In the genomic region with DNA sequence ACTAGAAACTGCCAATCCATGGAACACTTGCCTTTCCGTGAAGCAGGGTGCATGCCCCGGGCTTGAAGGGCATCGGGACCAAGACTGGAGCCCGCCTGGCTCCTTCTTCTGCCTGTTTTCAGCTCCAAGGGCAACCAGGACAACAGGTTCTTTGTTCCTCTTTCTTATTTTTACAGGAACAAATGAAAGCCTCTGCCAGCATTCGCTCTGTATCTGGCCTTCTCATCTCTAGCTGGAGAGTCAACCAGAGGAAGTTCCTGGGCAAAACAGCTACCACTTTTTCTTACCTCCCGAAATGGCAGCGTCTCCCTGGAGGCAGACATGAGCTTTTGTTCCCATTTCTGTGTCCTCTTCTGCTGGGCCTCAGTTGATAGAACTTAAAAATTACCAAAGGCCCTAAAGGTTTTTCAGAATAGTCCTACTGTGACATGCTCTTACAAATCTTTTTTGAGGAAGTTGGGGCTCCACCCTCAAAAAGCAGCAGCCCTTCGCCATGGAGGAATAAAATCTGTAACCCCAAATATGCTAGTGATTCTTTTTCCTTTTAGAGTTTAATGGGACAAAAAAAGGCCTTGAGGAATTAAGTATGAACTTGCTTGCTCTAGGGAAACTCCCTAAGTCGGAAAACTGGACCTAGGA, we compare ENCODE assay signal across 12 cellular contexts.
DNase-seq lines count a peak whose midpoint lies in the region; ATAC-seq and TF ChIP-seq lines count a peak whose summit lies in the region.
"Had no signal": no experiment of that assay in that cellular context is flagged by ENCODE, and none has a peak within 500 bp of the region (broad histone marks: within the 10 kb centered on the region; RNA-seq: fewer than 3 reads in every experiment).

No MANE protein-coding gene starts in this region.

- no peak overlapping the region for H4K5ac ChIP-seq in H9 (ENCODE audit: insufficient read length, low read depth, low read length)

- no peak overlapping the region for H2BK15ac ChIP-seq in H9 (ENCODE audit: low read depth, low read length)

- TF ChIP-seq POLR2A in uterus (IDR thresholded peaks at IDR 0.05) = no peak

- H3K4me3 ChIP-seq in esophagus (ENCODE audit: low read depth in 1 of 2, low read length in 2 of 2) (no peak overlapping the region), neutrophil (ENCODE audit: low read depth in 1 of 2, low read length in 1 of 2) (no peak overlapping the region), uterus (no peak overlapping the region)

- H2BK20ac ChIP-seq in H9 (ENCODE audit: low read depth, low read length, poor library complexity, severe bottlenecking) = no peak overlapping the region

- no peaks in the 10 kb centered on the region for H3K9me3 Mint-ChIP-seq in H9

- H4K20me1 ChIP-seq in H9 (ENCODE audit: control insufficient read depth, insufficient read depth, insufficient read length) = no peaks in the 10 kb centered on the region

- no peaks in the 10 kb centered on the region for H3K79me1 ChIP-seq in H9 (ENCODE audit: insufficient read depth, low read depth, low read length, poor library complexity, severe bottlenecking)

- H3K4me1 ChIP-seq in esophagus (ENCODE audit: control insufficient read depth in 2 of 2, insufficient read depth in 2 of 2, low read length in 1 of 2) = peaks cover 3 to 17% of the 10 kb centered on the region in 2 donors
- H3K4me1 ChIP-seq in neutrophil (ENCODE audit: control insufficient read depth in 1 of 2, insufficient read depth in 1 of 2, low read depth in 1 of 2, low read length in 1 of 2) = peaks cover 7 to 14% of the 10 kb centered on the region in 2 experiments
- H3K4me1 ChIP-seq in uterus = no peaks in the 10 kb centered on the region
- no peaks in the 10 kb centered on the region for H3K4me1 ChIP-seq in H9 (ENCODE audit: insufficient read depth, low read length)

- no peaks in the 10 kb centered on the region for H3K27me3 Mint-ChIP-seq in H9 (ENCODE audit: low read depth)

- no peak overlapping the region for H3K56ac ChIP-seq in H9 (ENCODE audit: insufficient read length, low read depth, low read length)

- no peak for DNase-seq in Right ventricle myocardium inferior (ENCODE audit: missing footprints)
- DNase-seq in cardiac septum (ENCODE audit: low spot score) = no peak
- no peak for DNase-seq in uterus
- no peak for DNase-seq in activated CD4-positive, alpha-beta T cell treated with anti-CD3 and anti-CD28 coated beads, Interleukin-2, amount 50 U/mL, for 1 hour
- no peak for DNase-seq in H9
- DNase-seq: Karpas-422, mesenchymal stem cell, NCI-H526 treated with DMSO at 0.1 percent for 48 hours, T-helper 2 cell had no signal

- H3K4me1 Mint-ChIP-seq in H9 = peaks cover 4% of the 10 kb centered on the region in 2 experiments; a peak in 2 of 4 replicates

- peak; percentile 27 for ATAC-seq in Right ventricle myocardium inferior
- no peak for ATAC-seq in GM19351 (IDR thresholded peaks at IDR 0.05; ENCODE audit: unreplicated experiment)

- no peaks in the 10 kb centered on the region for H3K79me2 ChIP-seq in H9 (ENCODE audit: insufficient read depth, low read length)

- no peak overlapping the region for H4K8ac ChIP-seq in H9 (replicated peaks; ENCODE audit: insufficient read length, low read depth, low read length)

- TF ChIP-seq CTCF in neutrophil (IDR thresholded peaks at IDR 0.05) (no peak), uterus (IDR thresholded peaks at IDR 0.05) (no peak), H9 (conservative IDR thresholded peaks at IDR 0.05) (no peak)

- H2BK5ac ChIP-seq in H9 (ENCODE audit: insufficient read length, low read length) = no peak overlapping the region

- WGBS in esophagus, 2 donors = 43 to 49% methylated on average over 9 of the region's 9 CpGs
- no CpG with 5 or more reads among the region's 9 CpGs for WGBS in H9 (ENCODE audit: extremely low coverage, insufficient read length, low lambda C conversion rate)

- H2AFZ ChIP-seq in H9 (ENCODE audit: low read length) = no peak overlapping the region

- H3K27ac Mint-ChIP-seq in H9 = no peak overlapping the region

- no peak overlapping the region for H2BK120ac ChIP-seq in H9 (ENCODE audit: low read depth, low read length, poor library complexity, severe bottlenecking)

- no peak overlapping the region for H4K91ac ChIP-seq in H9 (ENCODE audit: insufficient read length, low read depth, low read length)

- no peak overlapping the region for H2AK5ac ChIP-seq in H9 (ENCODE audit: insufficient read length, low read length)

- H3K14ac ChIP-seq in H9 (ENCODE audit: insufficient read depth, low read length) = no peak overlapping the region

- H3K36me3 ChIP-seq in esophagus (ENCODE audit: control insufficient read depth in 2 of 2, insufficient read depth in 2 of 2, low read length in 1 of 2) (peaks cover 0 to 3% of the 10 kb centered on the region in 2 donors), neutrophil (no peaks in the 10 kb centered on the region), uterus (no peaks in the 10 kb centered on the region)

- H3K36me3 Mint-ChIP-seq in H9 (ENCODE audit: insufficient read depth in 1 of 3, low read depth in 3 of 3) = no peaks in the 10 kb centered on the region

- no peak overlapping the region for H3K18ac ChIP-seq in H9 (ENCODE audit: insufficient read length, low read depth, low read length)

- no peak overlapping the region for H3K4ac ChIP-seq in H9 (ENCODE audit: low read depth, low read length)

- no peak overlapping the region for H3K9ac ChIP-seq in H9 (ENCODE audit: extremely low read depth, insufficient read length, low read length)

- intact Hi-C loops in Right ventricle myocardium inferior (cut with DNase I) (no loop called here), cardiac septum (cut with DNase I) (loop anchor here (5.0 kb wide), 1 partner anchor 74 kb away; the partner anchor contains the start of gene NAA20), uterus (cut with DNase I; ENCODE audit: low total_unique reads) (no loop called here)

- H3K9me3 ChIP-seq in esophagus (ENCODE audit: control insufficient read depth in 2 of 2, insufficient read depth in 1 of 2, low read depth in 1 of 2, low read length in 1 of 2) = no peaks in the 10 kb centered on the region
- no peaks in the 10 kb centered on the region for H3K9me3 ChIP-seq in neutrophil
- no peaks in the 10 kb centered on the region for H3K9me3 ChIP-seq in uterus
- no peaks in the 10 kb centered on the region for H3K9me3 ChIP-seq in H9 (ENCODE audit: control insufficient read depth, low read depth, low read length)

- no peaks in the 10 kb centered on the region for H3K27me3 ChIP-seq in esophagus (ENCODE audit: control insufficient read depth in 1 of 2, insufficient read depth in 2 of 2, low read length in 2 of 2)
- H3K27me3 ChIP-seq in neutrophil = peaks cover 17% of the 10 kb centered on the region
- no peaks in the 10 kb centered on the region for H3K27me3 ChIP-seq in uterus
- H3K27me3 ChIP-seq in H9 (ENCODE audit: insufficient read depth, low read length) = no peaks in the 10 kb centered on the region

- H3K27ac ChIP-seq in esophagus (ENCODE audit: low read depth in 2 of 2, low read length in 1 of 2) (peak overlapping the region; percentile 60 to 62), neutrophil (peak overlapping the region; percentile 55), uterus (peak overlapping the region; percentile 35 to 38), H9 (ENCODE audit: insufficient read length, low read depth, low read length) (no peak overlapping the region)

- no peak overlapping the region for H3K4me2 ChIP-seq in H9 (ENCODE audit: insufficient read depth, insufficient read length, low read length)

- no peak overlapping the region for H3K4me3 Mint-ChIP-seq in H9

- no peaks in the 10 kb centered on the region for H3K23me2 ChIP-seq in H9 (ENCODE audit: insufficient read length, low read depth, low read length, poor library complexity, severe bottlenecking)

- H2BK12ac ChIP-seq in H9 (ENCODE audit: insufficient read length, low read depth, low read length) = no peak overlapping the region

- H3T11ph ChIP-seq in H9 (ENCODE audit: low read length) = no peak overlapping the region

- H3K23ac ChIP-seq in H9 (ENCODE audit: insufficient read length, low read depth, low read length) = no peak overlapping the region
